ENCODE assay signal across 28 cellular contexts in the genomic region with DNA sequence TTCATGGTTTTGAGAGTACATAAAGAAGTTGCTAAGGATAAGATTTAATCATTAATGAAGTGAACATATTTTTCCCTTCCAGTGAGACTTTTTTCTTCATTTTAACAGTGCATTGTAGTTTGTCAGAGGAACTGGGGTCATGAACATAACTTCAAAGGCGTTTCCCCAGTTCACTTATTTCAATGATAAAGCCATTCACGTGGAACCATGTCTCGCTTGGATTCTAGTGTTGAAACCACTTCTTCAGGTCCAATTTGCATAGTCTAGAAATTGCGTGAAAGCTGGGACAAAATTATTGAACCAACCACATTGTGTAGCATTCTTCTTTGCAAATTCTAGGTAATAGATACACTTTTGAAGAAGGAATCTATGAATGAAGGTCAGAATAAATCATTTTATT.
"Had no signal": no experiment of that assay in that cellular context is flagged by ENCODE, and none has a peak within 500 bp of the region (broad histone marks: within the 10 kb centered on the region; RNA-seq: fewer than 3 reads in every experiment).

No MANE protein-coding gene starts in this region.

- H3K27ac ChIP-seq: coronary artery, esophagus squamous epithelium, lower lobe of right lung, neural progenitor cell, parathyroid adenoma, right atrium auricular region, stomach, thyroid gland, vagina had no signal

- H3K4me3 Mint-ChIP-seq: immature natural killer cell; natural killer cell treated with Interleukin-12 subunit alpha and Interleukin-12 subunit beta and Interleukin-15 and Interleukin-18, amount 100 ng/mL, for 72 hours; neural progenitor cell had no signal

- H3K4me1 ChIP-seq: esophagus squamous epithelium, lower lobe of right lung, neural progenitor cell, parathyroid adenoma, right atrium auricular region, stomach, thyroid gland, vagina had no signal

- H3K4me3 ChIP-seq: coronary artery, esophagus squamous epithelium, lower lobe of right lung, neural progenitor cell, right atrium auricular region, smooth muscle cell, stomach, thyroid gland, vagina had no signal

- H3K27me3 Mint-ChIP-seq: progenitor cell of endocrine pancreas had no signal

- ATAC-seq: left ventricle myocardium superior; lower lobe of right lung; natural killer cell treated with Interleukin-12 subunit alpha and Interleukin-12 subunit beta and Interleukin-15 and Interleukin-18, amount 100 ng/mL, for 72 hours; sciatic nerve had no signal

- H3K9ac ChIP-seq: neural progenitor cell, parathyroid adenoma had no signal

- H3K36me3 ChIP-seq: esophagus squamous epithelium, lower lobe of right lung, neural progenitor cell, right atrium auricular region, stomach, thyroid gland, vagina had no signal

- H3K4me2 ChIP-seq: neural progenitor cell, smooth muscle cell had no signal

- H3K9me3 Mint-ChIP-seq: immature natural killer cell had no signal

- H3K27me3 ChIP-seq: neural progenitor cell, right atrium auricular region, stomach, thyroid gland, vagina had no signal

- H3K27ac Mint-ChIP-seq: immature natural killer cell; natural killer cell treated with Interleukin-12 subunit alpha and Interleukin-12 subunit beta and Interleukin-15 and Interleukin-18, amount 100 ng/mL, for 72 hours; neural progenitor cell; progenitor cell of endocrine pancreas had no signal

- DNase-seq: dermis blood vessel endothelial cell; effector memory CD4-positive, alpha-beta T cell; erythroblast; esophagus squamous epithelium; foreskin melanocyte; hypothalamus; immature natural killer cell; islet precursor cell; kidney glomerular epithelial cell; left ventricle myocardium superior; lower lobe of right lung; stimulated activated CD4-positive, alpha-beta T cell treated with anti-CD3 and anti-CD28 coated beads, Interleukin-12 subunit alpha, Interleukin-12 subunit beta, amount 100 ng/mL, for 4 hours; stimulated activated CD4-positive, alpha-beta T cell treated with anti-CD3 and anti-CD28 coated beads, Interleukin-1b, Interleukin-23, amount 100 ng/mL, for 48 hours; stimulated activated CD4-positive, alpha-beta T cell treated with anti-CD3 and anti-CD28 coated beads, Interleukin-4, amount 100 ng/mL, for 1 hour; stimulated activated CD8-positive, alpha-beta memory T cell treated with anti-CD3 and anti-CD28 coated beads, Interleukin-4, amount 100 ng/mL, for 48 hours; stimulated activated naive CD4-positive, alpha-beta T cell treated with Interleukin-2 at 50 U/mL for 16 hours; stomach; thyroid gland; trophoblast cell had no signal

- H3K36me3 Mint-ChIP-seq: immature natural killer cell, neural progenitor cell had no signal

- H3K9me3 ChIP-seq: esophagus squamous epithelium, lower lobe of right lung, right atrium auricular region, stomach, thyroid gland, vagina had no signal
